In the genomic region with DNA sequence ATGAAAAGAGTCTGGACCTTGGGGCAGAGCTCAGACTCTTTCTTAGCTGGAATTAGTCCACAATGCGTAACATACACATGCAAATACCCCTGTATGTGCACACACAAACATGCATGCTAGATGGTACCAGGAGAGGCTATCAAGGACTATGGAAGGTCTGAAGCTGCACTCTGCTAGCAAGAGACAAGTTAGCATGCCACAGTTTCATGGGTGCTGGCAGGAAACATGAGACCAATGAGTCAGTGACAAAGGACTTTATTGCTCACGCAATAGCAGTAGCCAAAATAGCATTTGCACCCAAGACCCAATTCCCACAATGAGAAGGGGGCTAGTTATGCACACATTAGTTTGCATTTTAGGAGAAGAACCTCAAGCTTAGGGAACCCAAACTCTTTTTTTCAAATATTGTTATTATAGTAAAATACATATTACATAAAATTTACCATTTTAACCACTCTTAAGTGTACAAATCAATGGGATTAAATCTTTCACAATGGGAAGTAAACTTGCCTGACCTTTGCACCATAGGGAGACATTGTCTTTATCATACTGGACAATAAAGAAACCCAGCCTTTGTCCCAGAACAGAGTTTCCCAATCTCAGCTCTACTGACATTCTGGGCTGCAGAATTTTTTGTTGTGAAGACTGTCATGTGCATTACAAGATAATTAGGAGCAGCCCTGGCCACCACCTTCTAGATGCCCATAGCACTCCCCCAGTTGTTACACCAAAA, we compare ENCODE assay signal across 1 cellular context.
A peak's percentile ranks its signal among the peaks of the same experiment; 100 is the strongest.
TF ChIP-seq lines count a peak whose summit lies in the region.

No MANE protein-coding gene starts in this region.

TF ChIP-seq in HepG2, 621 proteins besides CTCF, POLR2A, EP300 and RAD21 (continued from another document and continues in another):
- TF ChIP-seq, protein P1, sequence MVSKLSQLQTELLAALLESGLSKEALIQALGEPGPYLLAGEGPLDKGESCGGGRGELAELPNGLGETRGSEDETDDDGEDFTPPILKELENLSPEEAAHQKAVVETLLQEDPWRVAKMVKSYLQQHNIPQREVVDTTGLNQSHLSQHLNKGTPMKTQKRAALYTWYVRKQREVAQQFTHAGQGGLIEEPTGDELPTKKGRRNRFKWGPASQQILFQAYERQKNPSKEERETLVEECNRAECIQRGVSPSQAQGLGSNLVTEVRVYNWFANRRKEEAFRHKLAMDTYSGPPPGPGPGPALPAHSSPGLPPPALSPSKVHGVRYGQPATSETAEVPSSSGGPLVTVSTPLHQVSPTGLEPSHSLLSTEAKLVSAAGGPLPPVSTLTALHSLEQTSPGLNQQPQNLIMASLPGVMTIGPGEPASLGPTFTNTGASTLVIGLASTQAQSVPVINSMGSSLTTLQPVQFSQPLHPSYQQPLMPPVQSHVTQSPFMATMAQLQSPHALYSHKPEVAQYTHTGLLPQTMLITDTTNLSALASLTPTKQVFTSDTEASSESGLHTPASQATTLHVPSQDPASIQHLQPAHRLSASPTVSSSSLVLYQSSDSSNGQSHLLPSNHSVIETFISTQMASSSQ (IDR thresholded peaks at IDR 0.05; ENCODE audit: low read depth) = peak; percentile 43; the same call in 1 of the 2 replicates
- TF ChIP-seq, protein P1 (CRISPR knock-in tag; IDR thresholded peaks at IDR 0.05; ENCODE audit: borderline replicate concordance) = no peak
- TF ChIP-seq FOXO1 (CRISPR knock-in tag; IDR thresholded peaks at IDR 0.05) (0 out of 2 replicates have a peak, but pooled peaks have one; percentile 17), SNAI1 (CRISPR knock-in tag; IDR thresholded peaks at IDR 0.05; ENCODE audit: borderline replicate concordance) (no peak), NONO (IDR thresholded peaks at IDR 0.05) (no peak), NONO (CRISPR knock-in tag; conservative IDR thresholded peaks at IDR 0.05) (0 out of 2 replicates have a peak, but pooled peaks have one; percentile 25), PAXIP1 (CRISPR knock-in tag; conservative IDR thresholded peaks at IDR 0.05) (peak; percentile 57; the same call in 1 of the 2 replicates), BRCA1 (CRISPR knock-in tag; IDR thresholded peaks at IDR 0.05) (no peak), NCOA1 (CRISPR knock-in tag; IDR thresholded peaks at IDR 0.05) (no peak), NR2F1 (CRISPR knock-in tag; IDR thresholded peaks at IDR 0.05) (0 out of 4 replicates have a peak, but pooled peaks of 1 of the 2 experiments have one; percentile 44), SOX5 (CRISPR knock-in tag; IDR thresholded peaks at IDR 0.05; ENCODE audit: borderline replicate concordance) (peak; percentile 98), HES4 (CRISPR knock-in tag; IDR thresholded peaks at IDR 0.05; ENCODE audit: borderline replicate concordance) (no peak), ZNF282 (IDR thresholded peaks at IDR 0.05; ENCODE audit: partially characterized antibody) (no peak), FOXP1 (IDR thresholded peaks at IDR 0.05) (no peak), FOXP1 (CRISPR knock-in tag; IDR thresholded peaks at IDR 0.05) (peak; percentile 36; the same call in 1 of the 2 replicates), CEBPB (IDR thresholded peaks at IDR 0.05; ENCODE audit: borderline replicate concordance, low read depth, low read length) (peak; percentile 84), CEBPG (CRISPR knock-in tag; IDR thresholded peaks at IDR 0.05) (peak; percentile 61), ZNF138 (CRISPR knock-in tag; IDR thresholded peaks at IDR 0.05; ENCODE audit: low read depth) (no peak), ZNF740 (CRISPR knock-in tag; IDR thresholded peaks at IDR 0.05) (no peak), NR2F6 (IDR thresholded peaks at IDR 0.05) (peak; percentile 66), NR2F6 (CRISPR knock-in tag; IDR thresholded peaks at IDR 0.05) (no peak), BCL6 (CRISPR knock-in tag; IDR thresholded peaks at IDR 0.05) (peak; percentile 42), ARID5B (CRISPR knock-in tag; IDR thresholded peaks at IDR 0.05) (peak; percentile 89), HIVEP1 (CRISPR knock-in tag; IDR thresholded peaks at IDR 0.05) (no peak), ZNF556 (CRISPR knock-in tag; IDR thresholded peaks at IDR 0.05; ENCODE audit: borderline replicate concordance) (no peak), NCOA2 (CRISPR knock-in tag; IDR thresholded peaks at IDR 0.05) (peak; percentile 57), FOXJ3 (CRISPR knock-in tag; IDR thresholded peaks at IDR 0.05; ENCODE audit: borderline replicate concordance) (peak; percentile 39; the same call in 1 of the 2 replicates), HNF4G (IDR thresholded peaks at IDR 0.05; ENCODE audit: borderline replicate concordance, low read depth, low read length) (peak; percentile 69), HNF4G (CRISPR knock-in tag; IDR thresholded peaks at IDR 0.05; ENCODE audit: borderline replicate concordance, low read depth) (no peak), ZNF883 (CRISPR knock-in tag; IDR thresholded peaks at IDR 0.05; ENCODE audit: not compliant biosample characterization) (no peak), EHMT2 (IDR thresholded peaks at IDR 0.05; ENCODE audit: borderline replicate concordance, low read depth, low read length) (peak; percentile 86; the same call in 1 of the 2 replicates), KAT2B (IDR thresholded peaks at IDR 0.05; ENCODE audit: borderline replicate concordance, low read depth, low read length) (no peak), U2AF2 (IDR thresholded peaks at IDR 0.05; ENCODE audit: low read depth, low read length) (no peak), ZNF225 (CRISPR knock-in tag; IDR thresholded peaks at IDR 0.05) (no peak), FOSL2 (CRISPR knock-in tag; IDR thresholded peaks at IDR 0.05) (peak; percentile 69), HNF4A (CRISPR knock-in tag; IDR thresholded peaks at IDR 0.05) (peak; percentile 88), FOXA3 (CRISPR knock-in tag; IDR thresholded peaks at IDR 0.05) (peak; percentile 43; the same call in 1 of the 2 replicates), TCF7 (IDR thresholded peaks at IDR 0.05; ENCODE audit: low read depth) (peak; percentile 58), ZNF703 (CRISPR knock-in tag; IDR thresholded peaks at IDR 0.05; ENCODE audit: borderline replicate concordance) (no peak), GLI4 (CRISPR knock-in tag; IDR thresholded peaks at IDR 0.05; ENCODE audit: borderline replicate concordance) (no peak), NCOR1 (IDR thresholded peaks at IDR 0.05; ENCODE audit: borderline replicate concordance, low read length) (peak; percentile 90), CREM (IDR thresholded peaks at IDR 0.05) (peak; percentile 60), CREM (CRISPR knock-in tag; IDR thresholded peaks at IDR 0.05) (no peak), ZNF660 (CRISPR knock-in tag; IDR thresholded peaks at IDR 0.05; ENCODE audit: borderline replicate concordance, low read depth) (no peak), AHDC1 (CRISPR knock-in tag; IDR thresholded peaks at IDR 0.05; ENCODE audit: borderline replicate concordance) (peak; percentile 72; the same call in 1 of the 2 replicates), SRSF1 (optimal IDR thresholded peaks at IDR 0.05; ENCODE audit: low read depth, low read length) (no peak), ZNF570 (CRISPR knock-in tag; IDR thresholded peaks at IDR 0.05; ENCODE audit: borderline replicate concordance) (no peak)
